1 cellular context compared by ENCODE assay signal in genomic region chr18:74499633-74500032, GRCh38.
TF ChIP-seq lines count a peak whose summit lies in the region.

No MANE protein-coding gene starts in this region.

TF ChIP-seq in K562, 482 proteins besides CTCF, POLR2A, EP300 and RAD21 (continued from another document and continues in another):
- TF ChIP-seq ATF6 (CRISPR knock-in tag; IDR thresholded peaks at IDR 0.05) = no peak
- TF ChIP-seq NEUROD1 (IDR thresholded peaks at IDR 0.05; ENCODE audit: borderline replicate concordance, low read depth, low read length, partially characterized antibody) = no peak
- TF ChIP-seq ZNF766 (CRISPR knock-in tag; conservative IDR thresholded peaks at IDR 0.05) = 0 out of 2 replicates have a peak, but pooled peaks have one; percentile 26
- TF ChIP-seq NFATC3 (IDR thresholded peaks at IDR 0.05) = no peak
- TF ChIP-seq BRD4 (IDR thresholded peaks at IDR 0.05) = no peak
- no peak for TF ChIP-seq MYBL2 (IDR thresholded peaks at IDR 0.05; ENCODE audit: low read depth)
- no peak for TF ChIP-seq MYBL2 (CRISPR knock-in tag; IDR thresholded peaks at IDR 0.05; ENCODE audit: borderline replicate concordance)
- TF ChIP-seq PKNOX1 (IDR thresholded peaks at IDR 0.05) = peak; percentile 66
- TF ChIP-seq BACH1 (tag; IDR thresholded peaks at IDR 0.05) = peak; percentile 36; the same call in 1 of the 2 replicates
- peak; percentile 60 for TF ChIP-seq ELF1 (tag; IDR thresholded peaks at IDR 0.05)
- no peak for TF ChIP-seq ZHX1 (conservative IDR thresholded peaks at IDR 0.05; ENCODE audit: low read length)
- no peak for TF ChIP-seq NUFIP1 (IDR thresholded peaks at IDR 0.05; ENCODE audit: partially characterized antibody)
- no peak for TF ChIP-seq MAFF (IDR thresholded peaks at IDR 0.05; ENCODE audit: low read length)
- 0 out of 2 replicates have a peak, but pooled peaks have one; percentile 30 for TF ChIP-seq VEZF1 (CRISPR knock-in tag; IDR thresholded peaks at IDR 0.05)
- TF ChIP-seq KHSRP (IDR thresholded peaks at IDR 0.05) = no peak
- TF ChIP-seq ELF4 (CRISPR knock-in tag; IDR thresholded peaks at IDR 0.05) = no peak
- TF ChIP-seq DPF2 (IDR thresholded peaks at IDR 0.05) = no peak
- TF ChIP-seq TBP (optimal IDR thresholded peaks at IDR 0.05; ENCODE audit: low read depth, low read length) = peak; percentile 33
- TF ChIP-seq ZFP30 (CRISPR knock-in tag; IDR thresholded peaks at IDR 0.05; ENCODE audit: borderline replicate concordance) = no peak
- 0 out of 2 replicates have a peak, but pooled peaks have one; percentile 19 for TF ChIP-seq MGA (IDR thresholded peaks at IDR 0.05)
- TF ChIP-seq FOXK2 (conservative IDR thresholded peaks at IDR 0.05 in 1 of 2, IDR thresholded peaks at IDR 0.05 in 1 of 2; ENCODE audit: low read depth in 2 of 2) = peak; percentile 47 to 70; a peak in 2 of 4 replicates
- TF ChIP-seq GABPA (tag; conservative IDR thresholded peaks at IDR 0.05; ENCODE audit: low read depth) = peak; percentile 67
- TF ChIP-seq ZNF609 (CRISPR knock-in tag; IDR thresholded peaks at IDR 0.05; ENCODE audit: borderline replicate concordance) = no peak
- TF ChIP-seq SMARCE1 (IDR thresholded peaks at IDR 0.05) = no peak
- TF ChIP-seq RFX1 (IDR thresholded peaks at IDR 0.05) = peak; percentile 49
